10 cellular contexts compared by ENCODE assay signal in the genomic region with DNA sequence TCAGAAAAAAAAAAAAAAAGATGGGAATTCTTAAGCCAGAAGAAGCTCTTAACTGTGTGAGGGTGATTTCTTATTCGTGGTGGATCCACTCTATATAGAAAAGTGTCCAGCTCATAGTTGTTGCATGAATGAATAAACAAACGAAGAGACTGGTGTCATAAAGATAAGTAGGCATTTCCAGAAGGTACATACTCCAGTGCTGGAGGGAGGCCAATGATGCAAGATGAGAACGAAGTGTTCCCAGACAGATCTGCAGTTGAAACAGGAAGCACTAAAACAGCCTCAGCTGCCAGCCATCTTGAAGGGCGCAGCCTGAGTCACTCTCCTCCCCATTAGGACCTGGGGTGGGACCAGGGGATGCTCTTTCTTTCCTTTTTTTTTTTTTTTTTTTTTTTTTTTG. TPM values are rescaled to one million over a fixed set of nuclear protein-coding genes. Genes with fewer than 3 reads are reported as not detected.
DNase-seq lines count a peak whose midpoint lies in the region; ATAC-seq and TF ChIP-seq lines count a peak whose summit lies in the region.
"Had no signal": no experiment of that assay in that cellular context is flagged by ENCODE, and none has a peak within 500 bp of the region (broad histone marks: within the 10 kb centered on the region; RNA-seq: fewer than 3 reads in every experiment).

No MANE protein-coding gene starts in this region.

- ATAC-seq in left ventricle myocardium superior: peak; percentile 96
- peak; percentile 90 for ATAC-seq in upper lobe of right lung
- ATAC-seq: A549 had no signal

- no peaks in the 10 kb centered on the region for H3K27me3 ChIP-seq in upper lobe of right lung

- no peaks in the 10 kb centered on the region for H3K36me3 ChIP-seq in upper lobe of right lung

- no peaks in the 10 kb centered on the region for H3K9me3 ChIP-seq in upper lobe of right lung
- H3K9me3 ChIP-seq: A549 had no signal

- DNase-seq in NCI-H1417 (lab: John Stamatoyannopoulos, UW) (peak in 2 of 3 experiments; percentile 17 to 83), NCI-H1417 treated with DMSO at 0.1 percent for 48 hours (lab: John Stamatoyannopoulos, UW) (no peak), RWPE1 (ENCODE audit: low spot score) (peak; percentile 60), left ventricle myocardium superior (peak; percentile 47), upper lobe of right lung (peak; percentile 81), activated gamma-delta T cell (lab: John Stamatoyannopoulos, UW) (no peak), globus pallidus (ENCODE audit: low spot score) (no peak)
- no peak for DNase-seq in effector CD8-positive, alpha-beta T cell (lab: John Stamatoyannopoulos, UW)
- DNase-seq: stimulated activated CD4-positive, alpha-beta T cell treated with anti-CD3 and anti-CD28 coated beads, Interleukin-4, amount 100 ng/mL, for 1 hour had no signal

- CTCF ChIA-PET in RWPE1 (lab: Yijun Ruan, JAX): no interaction called here

- no peak overlapping the region for H3K4me3 ChIP-seq in upper lobe of right lung
- H3K4me3 ChIP-seq: A549 had no signal

- POLR2A ChIA-PET in RWPE1 (lab: Yijun Ruan, JAX; ENCODE audit: low non-redundant PET): no interaction called here

- intact Hi-C loops in left ventricle myocardium superior (cut with micrococcal nuclease): no loop called here
- intact Hi-C loops in upper lobe of right lung (cut with DNase I): no loop called here

- H3K4me1 ChIP-seq in upper lobe of right lung: peaks cover 6% of the 10 kb centered on the region
- H3K4me1 ChIP-seq: A549 had no signal

- TF ChIP-seq CTCF in RWPE1 (conservative IDR thresholded peaks at IDR 0.05; ENCODE audit: low read depth): no peak
- no peak for TF ChIP-seq CTCF in upper lobe of right lung (IDR thresholded peaks at IDR 0.05)

- H3K27ac ChIP-seq in RWPE1 (peak overlapping the region; percentile 86), upper lobe of right lung (peak overlapping the region; percentile 55)

RNA-seq across cellular contexts. Expression of a gene that starts 47.4 kb away (rescaled TPM):
- total RNA-seq in left ventricle myocardium superior (64.8 TPM), upper lobe of right lung (520 TPM)

Comparison
In these comparisons a context has a peak if more than half of its experiments do, and no peak if none do; other contexts are left out.
1. DNase-seq: peak in NCI-H1417 (2 of 3), RWPE1 (single experiment), left ventricle myocardium superior (single experiment) and upper lobe of right lung (single experiment); none in NCI-H1417 treated with DMSO at 0.1 percent for 48 hours (single experiment), activated gamma-delta T cell (single experiment), effector CD8-positive, alpha-beta T cell (single experiment) and globus pallidus (single experiment).